Comparison of ENCODE assay signal across 16 cellular contexts in the genomic region with DNA sequence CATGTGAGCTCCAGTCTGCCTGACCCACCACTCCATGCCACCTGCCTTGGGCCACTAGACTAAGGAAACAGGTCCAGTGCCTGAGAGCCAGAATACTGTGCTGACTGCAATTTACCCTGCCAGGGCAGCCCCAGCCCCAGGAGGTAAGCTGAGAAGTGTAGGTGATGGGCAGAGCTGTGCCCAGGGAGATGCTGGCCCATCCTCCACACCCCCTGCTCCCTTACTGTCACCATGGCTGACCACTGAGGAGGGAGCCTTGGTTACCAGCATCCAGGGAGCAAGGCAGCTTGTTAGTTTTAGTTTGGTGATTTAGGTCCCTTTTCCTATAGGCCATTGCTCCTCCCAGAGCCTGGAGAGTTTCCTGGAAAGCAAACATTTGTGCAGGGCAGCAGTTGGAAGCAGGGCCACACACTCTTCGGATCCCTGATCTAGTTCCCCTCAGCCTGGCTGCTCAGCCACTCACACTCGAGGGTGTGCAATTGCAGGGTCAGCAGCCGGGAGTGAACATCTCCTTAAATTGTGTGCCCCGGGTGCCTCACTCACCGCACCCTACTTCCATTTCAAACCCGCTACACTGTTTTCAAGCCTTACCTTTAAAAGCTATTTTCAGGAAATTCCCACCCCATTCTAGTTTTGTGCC. TPM values are rescaled to one million over a fixed set of nuclear protein-coding genes. Genes with fewer than 3 reads are reported as not detected.
A peak's percentile ranks its signal among the peaks of the same experiment; 100 is the strongest.
DNase-seq lines count a peak whose midpoint lies in the region; ATAC-seq and TF ChIP-seq lines count a peak whose summit lies in the region.
"Had no signal": no experiment of that assay in that cellular context is flagged by ENCODE, and none has a peak within 500 bp of the region (broad histone marks: within the 10 kb centered on the region; RNA-seq: fewer than 3 reads in every experiment).

No MANE protein-coding gene starts in this region.

- H3K4me3 ChIP-seq in mammary epithelial cell (replicated peaks in 1 of 3; ENCODE audit: insufficient read depth in 1 of 3, low read depth in 2 of 3, low read length in 3 of 3), result no peak overlapping the region
- peak overlapping the region in 3 of 4 experiments; percentile 5 to 54 (median 52) for H3K4me3 ChIP-seq in fibroblast of lung (replicated peaks in 1 of 4; ENCODE audit: control extremely low read depth in 1 of 4, insufficient read depth in 1 of 4, low read depth in 3 of 4, low read length in 4 of 4)
- H3K4me3 ChIP-seq in trophoblast cell (ENCODE audit: low read depth, low read length), result peak overlapping the region; percentile 46
- peak overlapping the region; percentile 40 for H3K4me3 ChIP-seq in upper lobe of right lung
- H3K4me3 ChIP-seq: mucosa of descending colon had no signal

- H3K18ac ChIP-seq in trophoblast cell (ENCODE audit: low read length), result no peak overlapping the region

- H3K9me3 ChIP-seq in mammary epithelial cell (replicated peaks; ENCODE audit: insufficient read depth, low read length) (no peaks in the 10 kb centered on the region), fibroblast of lung (ENCODE audit: control insufficient read depth, insufficient read depth, low read depth, low read length) (no peaks in the 10 kb centered on the region), trophoblast cell (ENCODE audit: insufficient read depth, low read depth, low read length) (peaks cover 2% of the 10 kb centered on the region), upper lobe of right lung (no peaks in the 10 kb centered on the region)
- H3K9me3 ChIP-seq: mucosa of descending colon, prostate gland had no signal

- no peak overlapping the region for H4K8ac ChIP-seq in trophoblast cell (ENCODE audit: low read depth, low read length)

- H3K9ac ChIP-seq in mammary epithelial cell (ENCODE audit: insufficient read depth, low read length) (no peak overlapping the region), fibroblast of lung (ENCODE audit: insufficient read depth, low read length) (no peak overlapping the region), trophoblast cell (ENCODE audit: low read length) (no peak overlapping the region)

- peaks cover 63% of the 10 kb centered on the region for H3K4me1 Mint-ChIP-seq in MCF 10A (ENCODE audit: insufficient read depth, unreplicated experiment)

- no peak overlapping the region for H2BK5ac ChIP-seq in trophoblast cell (ENCODE audit: low read depth, low read length, poor library complexity)

- peaks cover 17% of the 10 kb centered on the region for H3K36me3 Mint-ChIP-seq in MCF 10A (ENCODE audit: insufficient read depth, unreplicated experiment)
- H3K36me3 Mint-ChIP-seq: activated naive CD8-positive, alpha-beta T cell treated with anti-CD3 and anti-CD28 coated beads, Interleukin-2, amount 10 ng/mL, durations not matched to agents 7 days and 5 days had no signal

- H3K27ac Mint-ChIP-seq in MCF 10A (ENCODE audit: low read depth, unreplicated experiment), result peak overlapping the region; percentile 24
- H3K27ac Mint-ChIP-seq: activated naive CD8-positive, alpha-beta T cell treated with anti-CD3 and anti-CD28 coated beads, Interleukin-2, amount 10 ng/mL, durations not matched to agents 7 days and 5 days had no signal

- H3K79me2 ChIP-seq in mammary epithelial cell (ENCODE audit: insufficient read depth, low read length) (no peaks in the 10 kb centered on the region), fibroblast of lung (ENCODE audit: control insufficient read depth, insufficient read depth, low read length) (no peaks in the 10 kb centered on the region), trophoblast cell (ENCODE audit: control insufficient read depth, insufficient read depth, low read length, poor library complexity) (no peaks in the 10 kb centered on the region)

- H3K36me3 ChIP-seq in mammary epithelial cell (ENCODE audit: insufficient read depth, low read length) (no peaks in the 10 kb centered on the region), fibroblast of lung (ENCODE audit: control insufficient read depth, insufficient read depth, low read length) (no peaks in the 10 kb centered on the region), trophoblast cell (ENCODE audit: control insufficient read depth in 1 of 2, insufficient read depth in 2 of 2, low read length in 2 of 2) (no peaks in the 10 kb centered on the region), upper lobe of right lung (no peaks in the 10 kb centered on the region)
- H3K36me3 ChIP-seq: prostate gland, WERI-Rb-1 had no signal

- H3K4me2 ChIP-seq in mammary epithelial cell (ENCODE audit: insufficient read depth, low read depth, low read length), result no peak overlapping the region
- H3K4me2 ChIP-seq in fibroblast of lung (ENCODE audit: extremely low read depth, insufficient read depth, low read length), result peak overlapping the region; percentile 64
- H3K4me2 ChIP-seq in trophoblast cell (ENCODE audit: low read length), result no peak overlapping the region

- H3K9me3 Mint-ChIP-seq in MCF 10A (ENCODE audit: unreplicated experiment), result no peaks in the 10 kb centered on the region
- H3K9me3 Mint-ChIP-seq: activated naive CD8-positive, alpha-beta T cell treated with anti-CD3 and anti-CD28 coated beads, Interleukin-2, amount 10 ng/mL, durations not matched to agents 7 days and 5 days had no signal

- in situ Hi-C loops in mammary epithelial cell (cut with MboI; ENCODE audit: low sequenced_read_pairs in 2 of 2), result loop anchor here in 1 of 2 donors (10.0 kb wide), 1 partner anchor 132 kb away; no protein-coding TSS in a partner anchor

- BruUV-seq in MCF 10A (replicated peaks; lab: Mats Ljungman, UMichigan), result no TSS peak
- no TSS peak for BruUV-seq in mammary epithelial cell (replicated peaks; lab: Mats Ljungman, UMichigan)

- CTCF ChIA-PET in MCF 10A (lab: Yijun Ruan, JAX) (interaction anchor here (0.6 to 11.9 kb wide), 5 partner anchors 53 to 361 kb away, joined by 3 to 183 read pairs (median 4); no protein-coding TSS in a partner anchor), mammary epithelial cell (lab: Charles Lee; ENCODE audit: low non-redundant PET) (no interaction called here)

- H2AK5ac ChIP-seq in trophoblast cell (ENCODE audit: low read length), result no peak overlapping the region

- H2AFZ ChIP-seq in mammary epithelial cell (ENCODE audit: low read depth, low read length) (no peak overlapping the region), fibroblast of lung (ENCODE audit: low read length) (no peak overlapping the region), trophoblast cell (ENCODE audit: insufficient read depth, low read length, poor library complexity) (no peak overlapping the region)

- no peak overlapping the region for H3K27ac ChIP-seq in mammary epithelial cell (ENCODE audit: insufficient read depth, low read depth, low read length)
- no peak overlapping the region for H3K27ac ChIP-seq in fibroblast of lung (ENCODE audit: insufficient read depth, low read length)
- no peak overlapping the region for H3K27ac ChIP-seq in trophoblast cell (ENCODE audit: low read depth, low read length)
- H3K27ac ChIP-seq in upper lobe of right lung, result no peak overlapping the region
- H3K27ac ChIP-seq: prostate gland, WERI-Rb-1 had no signal

- no peaks in the 10 kb centered on the region for H3K79me1 ChIP-seq in trophoblast cell (ENCODE audit: low read length)

- H3K27me3 Mint-ChIP-seq in MCF 10A (ENCODE audit: insufficient read depth, unreplicated experiment), result no peaks in the 10 kb centered on the region
- H3K27me3 Mint-ChIP-seq: activated naive CD8-positive, alpha-beta T cell treated with anti-CD3 and anti-CD28 coated beads, Interleukin-2, amount 10 ng/mL, durations not matched to agents 7 days and 5 days had no signal

- dilution Hi-C loops in mammary epithelial cell (cut with HindIII; ENCODE audit: low sequenced_read_pairs), result no loop called here

- no peak overlapping the region for H4K91ac ChIP-seq in trophoblast cell (ENCODE audit: low read depth, low read length)

- no peak overlapping the region for H3K23ac ChIP-seq in trophoblast cell (ENCODE audit: low read length)

- H2BK120ac ChIP-seq in trophoblast cell (ENCODE audit: insufficient read depth, low read length, poor library complexity), result no peak overlapping the region

- 75% methylated on average over 6 of the region's 6 CpGs for WGBS in mammary epithelial cell (ENCODE audit: low coverage, missing lambda C conversion rate)
- 100% methylated on average over 1 of the region's 6 CpGs for WGBS in trophoblast cell (ENCODE audit: extremely low coverage, insufficient coverage, insufficient read length)

- POLR2A ChIA-PET in MCF 10A (lab: Yijun Ruan, JAX), result interaction anchor here (0.6 to 3.0 kb wide), 8 partner anchors 29 to 354 kb away, joined by 3 to 16 read pairs (median 4); no protein-coding TSS in a partner anchor

- peaks cover 5% of the 10 kb centered on the region for H3K4me1 ChIP-seq in mammary epithelial cell (ENCODE audit: insufficient read depth, low read length)
- peaks cover 49% of the 10 kb centered on the region for H3K4me1 ChIP-seq in fibroblast of lung (ENCODE audit: control insufficient read depth, extremely low read depth, insufficient read depth, low read length)
- H3K4me1 ChIP-seq in trophoblast cell (ENCODE audit: control insufficient read depth in 1 of 2, insufficient read depth in 2 of 2, low read length in 2 of 2), result peaks cover 0 to 6% of the 10 kb centered on the region in 2 experiments
- peaks cover 32% of the 10 kb centered on the region for H3K4me1 ChIP-seq in upper lobe of right lung

- no peak overlapping the region for H3K4ac ChIP-seq in trophoblast cell (ENCODE audit: low read depth, low read length)

- no peak for TF ChIP-seq CTCF in MCF 10A (IDR thresholded peaks at IDR 0.05; ENCODE audit: unreplicated experiment)
- no peak for TF ChIP-seq CTCF in mammary epithelial cell (conservative IDR thresholded peaks at IDR 0.05 in 1 of 2, IDR thresholded peaks at IDR 0.05 in 1 of 2; ENCODE audit: extremely low read depth in 1 of 2, insufficient read depth in 1 of 2, low read depth in 1 of 2, low read length in 2 of 2)
- TF ChIP-seq CTCF in fibroblast of lung (conservative IDR thresholded peaks at IDR 0.05 in 1 of 2, IDR thresholded peaks at IDR 0.05 in 1 of 2; ENCODE audit: low read depth in 1 of 2, low read length in 2 of 2), result no peak
- no peak for TF ChIP-seq CTCF in upper lobe of right lung (IDR thresholded peaks at IDR 0.05)

- ATAC-seq in upper lobe of right lung, result no peak
- ATAC-seq in GM21447 (IDR thresholded peaks at IDR 0.05; ENCODE audit: unreplicated experiment), result no peak
- ATAC-seq in esophagus mucosa, result no peak
- ATAC-seq: mucosa of descending colon had no signal

- peaks cover 4% of the 10 kb centered on the region for H3K27me3 ChIP-seq in mammary epithelial cell (ENCODE audit: insufficient read depth, low read length)
- no peaks in the 10 kb centered on the region for H3K27me3 ChIP-seq in fibroblast of lung (ENCODE audit: control insufficient read depth, insufficient read depth, low read length)
- no peaks in the 10 kb centered on the region for H3K27me3 ChIP-seq in trophoblast cell (ENCODE audit: insufficient read depth, low read length)
- no peaks in the 10 kb centered on the region for H3K27me3 ChIP-seq in upper lobe of right lung

- intact Hi-C loops in MCF 10A (cut with micrococcal nuclease) (no loop called here), mammary epithelial cell (cut with micrococcal nuclease) (loop anchor here (5.0 kb wide), 1 partner anchor 74 kb away; no protein-coding TSS in a partner anchor), upper lobe of right lung (cut with DNase I) (loop anchor here (5.0 kb wide), 1 partner anchor 129 kb away; no protein-coding TSS in a partner anchor)

- peak overlapping the region; percentile 73 for H3K4me3 Mint-ChIP-seq in MCF 10A (ENCODE audit: unreplicated experiment)
- H3K4me3 Mint-ChIP-seq: activated naive CD8-positive, alpha-beta T cell treated with anti-CD3 and anti-CD28 coated beads, Interleukin-2, amount 10 ng/mL, durations not matched to agents 7 days and 5 days had no signal

- H4K20me1 ChIP-seq in mammary epithelial cell (ENCODE audit: insufficient read depth, low read length) (no peaks in the 10 kb centered on the region), fibroblast of lung (ENCODE audit: control insufficient read depth, extremely low read depth, insufficient read depth, low read length) (no peaks in the 10 kb centered on the region)

- DNase-seq in MCF 10A (ENCODE audit: unreplicated experiment) (no peak), mammary epithelial cell (no peak), fibroblast of lung (ENCODE audit: low read depth in 2 of 2) (peak; percentile 16 to 37), trophoblast cell (no peak), upper lobe of right lung (no peak), foreskin melanocyte (no peak)
- DNase-seq: 8988T; activated CD8-positive, alpha-beta memory T cell treated with anti-CD3 and anti-CD28 coated beads, Interleukin-2, amount 50 U/mL, for 48 hours; activated naive CD8-positive, alpha-beta T cell treated with anti-CD3 and anti-CD28 coated beads, Interleukin-2, amount 10 ng/mL, durations not matched to agents 7 days and 5 days; mucosa of descending colon; MV-4-11; stimulated activated naive CD4-positive, alpha-beta T cell treated with Interleukin-2 at 50 U/mL for 16 hours; WERI-Rb-1 had no signal

- H2BK12ac ChIP-seq in trophoblast cell (ENCODE audit: low read length), result no peak overlapping the region

- H4K12ac ChIP-seq in trophoblast cell (ENCODE audit: low read depth, low read length), result no peak overlapping the region

- no peak overlapping the region for H3K14ac ChIP-seq in trophoblast cell (ENCODE audit: low read length)

RNA-seq across cellular contexts. Expression of gene GALNT15, which starts 2.0 kb away (rescaled TPM):
- total RNA-seq in MCF 10A (2022), result 3.0 and 10.2 TPM in 2 replicates
- under 1 TPM in 1 of 2 donors, not detected in 1; under 0.01 TPM for total RNA-seq in mammary epithelial cell
- polyA plus RNA-seq in mammary epithelial cell, result 0.05 TPM
- not detected for polyA minus RNA-seq in mammary epithelial cell
- 37.7 and 47.3 TPM in 2 replicates for total RNA-seq in fibroblast of lung
- polyA plus RNA-seq in fibroblast of lung, result 3.1 and 10.7 TPM in 2 replicates
- polyA plus RNA-seq in fibroblast of lung (2012), result 2.3 and 8.2 TPM in 2 replicates
- 6.5 and 19.6 TPM in 2 replicates for polyA minus RNA-seq in fibroblast of lung (ENCODE audit: low replicate concordance)
- polyA plus RNA-seq in trophoblast cell (2013), result 0.03 and 0.07 TPM in 2 replicates
- 10.3 TPM for total RNA-seq in upper lobe of right lung
- 1.8 TPM for total RNA-seq in esophagus mucosa
- total RNA-seq: activated naive CD8-positive, alpha-beta T cell treated with anti-CD3 and anti-CD28 coated beads, Interleukin-2, amount 10 ng/mL, durations not matched to agents 7 days and 5 days had no signal

Comparison
In these comparisons a context has a peak if more than half of its experiments do, and no peak if none do; other contexts are left out.
1. DNase-seq: peak in fibroblast of lung (2 of 2); none in MCF 10A (single experiment), mammary epithelial cell (single experiment), trophoblast cell (0 of 2), upper lobe of right lung (single experiment) and foreskin melanocyte (single experiment).
2. H3K4me3 ChIP-seq: peak in fibroblast of lung (3 of 4), trophoblast cell (single experiment) and upper lobe of right lung (single experiment); none in mammary epithelial cell (0 of 3).